19 cellular contexts compared by ENCODE assay signal in genomic region chr16:79754081-79754872, GRCh38.
DNase-seq lines count a peak whose midpoint lies in the region; ATAC-seq and TF ChIP-seq lines count a peak whose summit lies in the region.
"Had no signal": no experiment of that assay in that cellular context is flagged by ENCODE, and none has a peak within 500 bp of the region (broad histone marks: within the 10 kb centered on the region; RNA-seq: fewer than 3 reads in every experiment).

No MANE protein-coding gene starts in this region.

- H3K4me1 ChIP-seq in right cardiac atrium (ENCODE audit: control insufficient read depth, insufficient read depth, low read length) (no peaks in the 10 kb centered on the region), adipocyte (ENCODE audit: control insufficient read depth, insufficient read depth, low read length) (peaks cover 44% of the 10 kb centered on the region), hepatocyte (ENCODE audit: insufficient read depth) (peaks cover 39% of the 10 kb centered on the region), thymus (ENCODE audit: control insufficient read depth, insufficient read depth, low read length) (peaks cover 6% of the 10 kb centered on the region)

- ATAC-seq in Right ventricle myocardium superior (ENCODE audit: poor library complexity), result peak; percentile 56
- no peak for ATAC-seq in right cardiac atrium
- ATAC-seq in GM21576 (IDR thresholded peaks at IDR 0.05; ENCODE audit: unreplicated experiment), result no peak
- ATAC-seq in activated CD4-positive, CD25-positive, alpha-beta regulatory T cell treated with anti-CD3 and anti-CD28 coated beads, Interleukin-2, amount 50 U/mL, for 24 hours, result no peak
- no peak for ATAC-seq in GM19324 (IDR thresholded peaks at IDR 0.05; ENCODE audit: low FRiP score, unreplicated experiment)
- ATAC-seq: activated CD8-positive, alpha-beta T cell treated with anti-CD3 and anti-CD28 coated beads, Interleukin-2, amount 10 ng/mL, durations not matched to agents 7 days and 5 days; natural killer cell treated with Interleukin-12 subunit alpha and Interleukin-12 subunit beta and Interleukin-15 and Interleukin-18, amount 100 ng/mL, for 72 hours had no signal

- no peak overlapping the region for H2AFZ ChIP-seq in hepatocyte

- no peaks in the 10 kb centered on the region for H3K79me2 ChIP-seq in hepatocyte

- H3K9me2 ChIP-seq in hepatocyte (replicated peaks; ENCODE audit: insufficient read depth), result no peaks in the 10 kb centered on the region

- H4K20me1 ChIP-seq in hepatocyte (ENCODE audit: insufficient read depth, poor library complexity, severe bottlenecking), result no peaks in the 10 kb centered on the region

- H3K9ac ChIP-seq in adipocyte (ENCODE audit: low read length), result peak overlapping the region; percentile 20

- no peak for TF ChIP-seq CTCF in hepatocyte (IDR thresholded peaks at IDR 0.05; ENCODE audit: poor library complexity)

- H3K27me3 ChIP-seq in right cardiac atrium (ENCODE audit: control insufficient read depth, insufficient read depth) (no peaks in the 10 kb centered on the region), adipocyte (replicated peaks; ENCODE audit: control insufficient read depth, insufficient read depth, low read length) (no peaks in the 10 kb centered on the region), hepatocyte (no peaks in the 10 kb centered on the region), thymus (ENCODE audit: control insufficient read depth, insufficient read depth) (no peaks in the 10 kb centered on the region)
- H3K27me3 ChIP-seq: upper lobe of left lung had no signal

- intact Hi-C loops in Right ventricle myocardium superior (cut with DNase I) (no loop called here), right cardiac atrium (cut with DNase I) (no loop called here)

- DNase-seq in Right ventricle myocardium superior (no peak), right cardiac atrium (no peak), adipocyte (ENCODE audit: low read depth) (no peak), hepatocyte (ENCODE audit: low spot score) (peak; percentile 31)
- DNase-seq: activated CD8-positive, alpha-beta T cell treated with anti-CD3 and anti-CD28 coated beads, Interleukin-2, amount 10 ng/mL, durations not matched to agents 7 days and 5 days; activated naive CD8-positive, alpha-beta T cell treated with anti-CD3 and anti-CD28 coated beads for 36 hours; activated T-cell treated with anti-CD3 and anti-CD28 coated beads, Interleukin-2, amount 50 U/mL, for 48 hours; caudate nucleus; effector CD8-positive, alpha-beta T cell; EL; head of caudate nucleus; NCI-H1436 treated with DMSO at 0.1 percent for 48 hours; NCI-H82; upper lobe of left lung had no signal

- no peak overlapping the region for H3K4me3 ChIP-seq in right cardiac atrium (ENCODE audit: low read length)
- H3K4me3 ChIP-seq in adipocyte (ENCODE audit: low read length), result no peak overlapping the region
- H3K4me3 ChIP-seq in hepatocyte, result no peak overlapping the region
- no peak overlapping the region for H3K4me3 ChIP-seq in thymus (ENCODE audit: low read length)
- H3K4me3 ChIP-seq: upper lobe of left lung had no signal

- H3K27ac ChIP-seq in right cardiac atrium (ENCODE audit: low read length), result no peak overlapping the region
- peak overlapping the region; percentile 97 for H3K27ac ChIP-seq in hepatocyte
- H3K27ac ChIP-seq in thymus (ENCODE audit: low read depth), result peak overlapping the region; percentile 33
- H3K27ac ChIP-seq: upper lobe of left lung had no signal

- H3K36me3 ChIP-seq in adipocyte (ENCODE audit: control insufficient read depth, insufficient read depth, low read length, severe bottlenecking), result no peaks in the 10 kb centered on the region
- H3K36me3 ChIP-seq in hepatocyte (replicated peaks; ENCODE audit: insufficient read depth, low read depth), result no peaks in the 10 kb centered on the region
- H3K36me3 ChIP-seq in thymus (ENCODE audit: control insufficient read depth, insufficient read depth), result no peaks in the 10 kb centered on the region
- H3K36me3 ChIP-seq: upper lobe of left lung had no signal

- WGBS in right cardiac atrium, result 36% methylated on average over 1 of the region's 1 CpG
- 5% methylated on average over 1 of the region's 1 CpG for WGBS in hepatocyte (ENCODE audit: low lambda C conversion rate, missing lambda C conversion rate)
- WGBS in thymus, result 80% methylated on average over 1 of the region's 1 CpG

- H3K9me3 ChIP-seq in right cardiac atrium (ENCODE audit: control insufficient read depth, low read length), result no peaks in the 10 kb centered on the region
- peaks cover 4% of the 10 kb centered on the region for H3K9me3 ChIP-seq in adipocyte (ENCODE audit: control insufficient read depth, low read length)
- no peaks in the 10 kb centered on the region for H3K9me3 ChIP-seq in hepatocyte (ENCODE audit: low read depth)
- no peaks in the 10 kb centered on the region for H3K9me3 ChIP-seq in thymus (ENCODE audit: control insufficient read depth)
- H3K9me3 ChIP-seq: upper lobe of left lung had no signal

- H3K4me2 ChIP-seq in hepatocyte, result peak overlapping the region; percentile 59
